2 cellular contexts compared by ENCODE assay signal in the genomic region with DNA sequence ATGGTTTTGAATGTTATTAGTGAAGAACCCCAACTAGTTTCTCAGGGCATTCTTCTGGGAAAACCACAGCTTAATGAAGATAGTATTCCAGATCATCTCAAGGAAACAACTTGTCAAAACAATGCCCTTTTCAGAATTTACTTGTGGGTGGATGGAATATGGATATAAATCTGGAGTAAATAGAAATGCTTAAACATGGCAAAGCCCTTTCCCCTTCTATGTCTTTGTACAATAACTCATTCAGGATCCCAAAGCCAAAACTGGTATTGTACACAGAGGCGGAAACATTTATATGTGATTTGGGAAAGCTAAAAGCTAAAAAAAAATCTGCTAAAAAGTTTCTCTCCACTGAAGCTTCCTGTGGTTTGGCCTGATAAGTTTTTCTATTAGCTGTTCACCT.
TF ChIP-seq lines count a peak whose summit lies in the region.

No MANE protein-coding gene starts in this region.

TF ChIP-seq in IMR-90, 13 proteins besides CTCF, POLR2A, EP300 and RAD21 (continued from another document):
- TF ChIP-seq BHLHE40 (IDR thresholded peaks at IDR 0.05; ENCODE audit: low read depth, low read length) (no peak), MXI1 (IDR thresholded peaks at IDR 0.05; ENCODE audit: borderline replicate concordance, low read depth, low read length) (no peak), MAZ (IDR thresholded peaks at IDR 0.05; ENCODE audit: borderline replicate concordance, low read depth, low read length) (no peak), RFX5 (IDR thresholded peaks at IDR 0.05; ENCODE audit: low read depth, low read length) (no peak), MAFK (IDR thresholded peaks at IDR 0.05; ENCODE audit: low read depth, low read length) (no peak), ELK1 (IDR thresholded peaks at IDR 0.05; ENCODE audit: borderline replicate concordance, low read depth, low read length) (no peak), CHD1 (IDR thresholded peaks at IDR 0.05; ENCODE audit: low read depth, low read length) (no peak), CEBPB (IDR thresholded peaks at IDR 0.05; ENCODE audit: low read depth, low read length) (no peak), USF2 (IDR thresholded peaks at IDR 0.05; ENCODE audit: low read depth, low read length) (no peak), RCOR1 (IDR thresholded peaks at IDR 0.05; ENCODE audit: insufficient replicate concordance, low read length) (no peak), NFE2L2 (IDR thresholded peaks at IDR 0.05; ENCODE audit: low read depth, low read length) (no peak)
TF ChIP-seq in IMR-90: peak in this region for 0.

TF ChIP-seq in GM23338, 12 proteins besides CTCF, POLR2A, EP300 and RAD21 (continued from another document):
- TF ChIP-seq ZNF114 (CRISPR knock-in tag; IDR thresholded peaks at IDR 0.05) (no peak), NANOG (IDR thresholded peaks at IDR 0.05; ENCODE audit: borderline replicate concordance) (no peak), CREB1 (CRISPR knock-in tag; IDR thresholded peaks at IDR 0.05; ENCODE audit: low read depth) (no peak), POLR2AphosphoS5 (IDR thresholded peaks at IDR 0.05; ENCODE audit: low read depth) (no peak), ETS1 (IDR thresholded peaks at IDR 0.05) (no peak), JUNB (IDR thresholded peaks at IDR 0.05; ENCODE audit: unreplicated experiment) (no peak), STAT1 (IDR thresholded peaks at IDR 0.05; ENCODE audit: unreplicated experiment) (no peak)
- TF ChIP-seq, protein P1, sequence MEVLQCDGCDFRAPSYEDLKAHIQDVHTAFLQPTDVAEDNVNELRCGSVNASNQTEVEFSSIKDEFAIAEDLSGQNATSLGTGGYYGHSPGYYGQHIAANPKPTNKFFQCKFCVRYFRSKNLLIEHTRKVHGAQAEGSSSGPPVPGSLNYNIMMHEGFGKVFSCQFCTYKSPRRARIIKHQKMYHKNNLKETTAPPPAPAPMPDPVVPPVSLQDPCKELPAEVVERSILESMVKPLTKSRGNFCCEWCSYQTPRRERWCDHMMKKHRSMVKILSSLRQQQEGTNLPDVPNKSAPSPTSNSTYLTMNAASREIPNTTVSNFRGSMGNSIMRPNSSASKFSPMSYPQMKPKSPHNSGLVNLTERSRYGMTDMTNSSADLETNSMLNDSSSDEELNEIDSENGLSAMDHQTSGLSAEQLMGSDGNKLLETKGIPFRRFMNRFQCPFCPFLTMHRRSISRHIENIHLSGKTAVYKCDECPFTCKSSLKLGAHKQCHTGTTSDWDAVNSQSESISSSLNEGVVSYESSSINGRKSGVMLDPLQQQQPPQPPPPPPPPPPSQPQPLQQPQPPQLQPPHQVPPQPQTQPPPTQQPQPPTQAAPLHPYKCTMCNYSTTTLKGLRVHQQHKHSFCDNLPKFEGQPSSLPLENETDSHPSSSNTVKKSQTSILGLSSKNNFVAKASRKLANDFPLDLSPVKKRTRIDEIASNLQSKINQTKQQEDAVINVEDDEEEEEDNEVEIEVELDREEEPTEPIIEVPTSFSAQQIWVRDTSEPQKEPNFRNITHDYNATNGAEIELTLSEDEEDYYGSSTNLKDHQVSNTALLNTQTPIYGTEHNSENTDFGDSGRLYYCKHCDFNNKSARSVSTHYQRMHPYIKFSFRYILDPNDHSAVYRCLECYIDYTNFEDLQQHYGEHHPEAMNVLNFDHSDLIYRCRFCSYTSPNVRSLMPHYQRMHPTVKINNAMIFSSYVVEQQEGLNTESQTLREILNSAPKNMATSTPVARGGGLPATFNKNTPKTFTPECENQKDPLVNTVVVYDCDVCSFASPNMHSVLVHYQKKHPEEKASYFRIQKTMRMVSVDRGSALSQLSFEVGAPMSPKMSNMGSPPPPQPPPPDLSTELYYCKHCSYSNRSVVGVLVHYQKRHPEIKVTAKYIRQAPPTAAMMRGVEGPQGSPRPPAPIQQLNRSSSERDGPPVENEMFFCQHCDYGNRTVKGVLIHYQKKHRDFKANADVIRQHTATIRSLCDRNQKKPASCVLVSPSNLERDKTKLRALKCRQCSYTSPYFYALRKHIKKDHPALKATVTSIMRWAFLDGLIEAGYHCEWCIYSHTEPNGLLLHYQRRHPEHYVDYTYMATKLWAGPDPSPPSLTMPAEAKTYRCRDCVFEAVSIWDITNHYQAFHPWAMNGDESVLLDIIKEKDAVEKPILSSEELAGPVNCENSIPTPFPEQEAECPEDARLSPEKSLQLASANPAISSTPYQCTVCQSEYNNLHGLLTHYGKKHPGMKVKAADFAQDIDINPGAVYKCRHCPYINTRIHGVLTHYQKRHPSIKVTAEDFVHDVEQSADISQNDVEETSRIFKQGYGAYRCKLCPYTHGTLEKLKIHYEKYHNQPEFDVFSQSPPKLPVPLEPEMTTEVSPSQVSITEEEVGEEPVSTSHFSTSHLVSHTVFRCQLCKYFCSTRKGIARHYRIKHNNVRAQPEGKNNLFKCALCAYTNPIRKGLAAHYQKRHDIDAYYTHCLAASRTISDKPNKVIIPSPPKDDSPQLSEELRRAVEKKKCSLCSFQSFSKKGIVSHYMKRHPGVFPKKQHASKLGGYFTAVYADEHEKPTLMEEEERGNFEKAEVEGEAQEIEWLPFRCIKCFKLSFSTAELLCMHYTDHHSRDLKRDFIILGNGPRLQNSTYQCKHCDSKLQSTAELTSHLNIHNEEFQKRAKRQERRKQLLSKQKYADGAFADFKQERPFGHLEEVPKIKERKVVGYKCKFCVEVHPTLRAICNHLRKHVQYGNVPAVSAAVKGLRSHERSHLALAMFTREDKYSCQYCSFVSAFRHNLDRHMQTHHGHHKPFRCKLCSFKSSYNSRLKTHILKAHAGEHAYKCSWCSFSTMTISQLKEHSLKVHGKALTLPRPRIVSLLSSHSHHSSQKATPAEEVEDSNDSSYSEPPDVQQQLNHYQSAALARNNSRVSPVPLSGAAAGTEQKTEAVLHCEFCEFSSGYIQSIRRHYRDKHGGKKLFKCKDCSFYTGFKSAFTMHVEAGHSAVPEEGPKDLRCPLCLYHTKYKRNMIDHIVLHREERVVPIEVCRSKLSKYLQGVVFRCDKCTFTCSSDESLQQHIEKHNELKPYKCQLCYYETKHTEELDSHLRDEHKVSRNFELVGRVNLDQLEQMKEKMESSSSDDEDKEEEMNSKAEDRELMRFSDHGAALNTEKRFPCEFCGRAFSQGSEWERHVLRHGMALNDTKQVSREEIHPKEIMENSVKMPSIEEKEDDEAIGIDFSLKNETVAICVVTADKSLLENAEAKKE (CRISPR knock-in tag; IDR thresholded peaks at IDR 0.05): no peak
- TF ChIP-seq, protein P2, sequence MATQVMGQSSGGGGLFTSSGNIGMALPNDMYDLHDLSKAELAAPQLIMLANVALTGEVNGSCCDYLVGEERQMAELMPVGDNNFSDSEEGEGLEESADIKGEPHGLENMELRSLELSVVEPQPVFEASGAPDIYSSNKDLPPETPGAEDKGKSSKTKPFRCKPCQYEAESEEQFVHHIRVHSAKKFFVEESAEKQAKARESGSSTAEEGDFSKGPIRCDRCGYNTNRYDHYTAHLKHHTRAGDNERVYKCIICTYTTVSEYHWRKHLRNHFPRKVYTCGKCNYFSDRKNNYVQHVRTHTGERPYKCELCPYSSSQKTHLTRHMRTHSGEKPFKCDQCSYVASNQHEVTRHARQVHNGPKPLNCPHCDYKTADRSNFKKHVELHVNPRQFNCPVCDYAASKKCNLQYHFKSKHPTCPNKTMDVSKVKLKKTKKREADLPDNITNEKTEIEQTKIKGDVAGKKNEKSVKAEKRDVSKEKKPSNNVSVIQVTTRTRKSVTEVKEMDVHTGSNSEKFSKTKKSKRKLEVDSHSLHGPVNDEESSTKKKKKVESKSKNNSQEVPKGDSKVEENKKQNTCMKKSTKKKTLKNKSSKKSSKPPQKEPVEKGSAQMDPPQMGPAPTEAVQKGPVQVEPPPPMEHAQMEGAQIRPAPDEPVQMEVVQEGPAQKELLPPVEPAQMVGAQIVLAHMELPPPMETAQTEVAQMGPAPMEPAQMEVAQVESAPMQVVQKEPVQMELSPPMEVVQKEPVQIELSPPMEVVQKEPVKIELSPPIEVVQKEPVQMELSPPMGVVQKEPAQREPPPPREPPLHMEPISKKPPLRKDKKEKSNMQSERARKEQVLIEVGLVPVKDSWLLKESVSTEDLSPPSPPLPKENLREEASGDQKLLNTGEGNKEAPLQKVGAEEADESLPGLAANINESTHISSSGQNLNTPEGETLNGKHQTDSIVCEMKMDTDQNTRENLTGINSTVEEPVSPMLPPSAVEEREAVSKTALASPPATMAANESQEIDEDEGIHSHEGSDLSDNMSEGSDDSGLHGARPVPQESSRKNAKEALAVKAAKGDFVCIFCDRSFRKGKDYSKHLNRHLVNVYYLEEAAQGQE (IDR thresholded peaks at IDR 0.05; ENCODE audit: unreplicated experiment): no peak
